Comparison of ENCODE assay signal across 19 cellular contexts in the genomic region with DNA sequence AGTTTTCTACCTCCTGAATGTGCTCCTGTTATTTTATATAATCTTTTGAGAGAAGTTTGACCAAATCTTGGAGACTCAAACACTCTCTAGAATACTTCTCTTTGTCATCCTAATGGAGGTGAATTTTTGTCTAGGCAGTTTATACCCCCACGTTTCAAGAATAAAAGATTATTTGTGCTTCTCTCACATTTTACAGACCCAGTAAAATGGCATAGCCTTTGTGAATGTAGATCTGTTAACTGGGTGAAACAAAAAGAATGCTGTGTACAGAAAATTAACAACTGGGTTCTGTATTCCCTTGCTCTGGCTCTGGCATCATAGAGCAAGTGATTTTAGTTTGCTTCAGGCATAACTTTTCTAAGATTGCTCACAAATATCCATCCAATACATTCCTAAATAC. TPM values are rescaled to one million over a fixed set of nuclear protein-coding genes. Genes with fewer than 3 reads are reported as not detected.
A peak's percentile ranks its signal among the peaks of the same experiment; 100 is the strongest.
DNase-seq lines count a peak whose midpoint lies in the region; ATAC-seq and TF ChIP-seq lines count a peak whose summit lies in the region.
"Had no signal": no experiment of that assay in that cellular context is flagged by ENCODE, and none has a peak within 500 bp of the region (broad histone marks: within the 10 kb centered on the region; RNA-seq: fewer than 3 reads in every experiment).

No MANE protein-coding gene starts in this region.

- H3K27me3 Mint-ChIP-seq in neural crest cell (ENCODE audit: low read depth) = no peaks in the 10 kb centered on the region

- ATAC-seq in HG03442 (IDR thresholded peaks at IDR 0.05; ENCODE audit: unreplicated experiment) (no peak), GM21723 (IDR thresholded peaks at IDR 0.05; ENCODE audit: unreplicated experiment) (no peak)
- ATAC-seq: SK-N-SH treated with all-trans-retinoic acid at 6 μM for 48 hours had no signal

- H3K27ac Mint-ChIP-seq in neural crest cell (ENCODE audit: unreplicated experiment) = peak overlapping the region; percentile 91
- H3K27ac Mint-ChIP-seq: CD4-positive, alpha-beta T cell had no signal

- peak overlapping the region; percentile 79 for H3K27ac ChIP-seq in angular gyrus (ENCODE audit: low read depth, low read length)
- H3K27ac ChIP-seq in tibial nerve = peak overlapping the region; percentile 41 to 86 (median 66)
- H3K27ac ChIP-seq: BLaER1 had no signal

- no peak overlapping the region for H3K4me3 Mint-ChIP-seq in neural crest cell
- H3K4me3 Mint-ChIP-seq: CD4-positive, alpha-beta T cell had no signal

- no peak for TF ChIP-seq CTCF in neural crest cell (conservative IDR thresholded peaks at IDR 0.05)
- TF ChIP-seq CTCF in tibial nerve (IDR thresholded peaks at IDR 0.05) = no peak

- peaks cover 4% of the 10 kb centered on the region for H3K4me1 Mint-ChIP-seq in neural crest cell

- peaks cover 10% of the 10 kb centered on the region for H3K36me3 Mint-ChIP-seq in neural crest cell (ENCODE audit: low read depth)

- DNase-seq in globus pallidus (ENCODE audit: low spot score) = peak; percentile 82
- DNase-seq in neural crest cell (ENCODE audit: low read depth, low spot score) = no peak
- DNase-seq in tibial nerve (ENCODE audit: low spot score in 2 of 2) = no peak
- DNase-seq in activated T-cell treated with anti-CD3 and anti-CD28 coated beads for 4 hours = no peak
- DNase-seq: Calu3; CD4-positive, alpha-beta T cell; DMS153; Kasumi-1; NCI-H1417 treated with DMSO at 0.1 percent for 48 hours; NCI-H187; NCI-H2227 treated with DMSO at 0.1 percent for 48 hours; NCI-H510A; NCI-H748 treated with DMSO at 0.1 percent for 48 hours; SIG-M5 had no signal

- H3K36me3 ChIP-seq in tibial nerve = peaks cover 0 to 20% (median 0%) of the 10 kb centered on the region in 3 donors
- H3K36me3 ChIP-seq: BLaER1 had no signal

- H3K27me3 ChIP-seq in tibial nerve = no peaks in the 10 kb centered on the region
- H3K27me3 ChIP-seq: BLaER1 had no signal

- H3K4me3 ChIP-seq in tibial nerve = no peak overlapping the region
- H3K4me3 ChIP-seq: BLaER1 had no signal

- peaks cover 13% of the 10 kb centered on the region for H3K9me3 Mint-ChIP-seq in neural crest cell

- 42 to 63% methylated on average over 1 of the region's 1 CpG for WGBS in tibial nerve, 2 donors

- TF ChIP-seq EP300 in tibial nerve (IDR thresholded peaks at IDR 0.05) = no peak

- H3K9me3 ChIP-seq in tibial nerve = no peaks in the 10 kb centered on the region
- H3K9me3 ChIP-seq: BLaER1 had no signal

- TF ChIP-seq POLR2A in tibial nerve (IDR thresholded peaks at IDR 0.05) = no peak

- H3K4me1 ChIP-seq in tibial nerve = peaks cover 0 to 24% (median 0%) of the 10 kb centered on the region in 4 donors
- H3K4me1 ChIP-seq: BLaER1 had no signal

RNA-seq across cellular contexts. Expression of a gene that starts 26.1 kb away (rescaled TPM):
- total RNA-seq in neural crest cell (8.7 and 8.8 TPM in 2 replicates), tibial nerve (10 to 100 TPM; 44.1 to 72.0 (median 61.0) TPM)
